24 cellular contexts compared by ENCODE assay signal in genomic region chr9:89926167-89926566, GRCh38.
"Had no signal": no experiment of that assay in that cellular context is flagged by ENCODE, and none has a peak within 500 bp of the region (broad histone marks: within the 10 kb centered on the region; RNA-seq: fewer than 3 reads in every experiment).

No MANE protein-coding gene starts in this region.

- H3K36me3 Mint-ChIP-seq: immature natural killer cell, memory B cell, natural killer cell, type B pancreatic cell had no signal

- H3K27me3 Mint-ChIP-seq: type B pancreatic cell had no signal

- H3K27me3 ChIP-seq: dorsolateral prefrontal cortex, gastrocnemius medialis, heart left ventricle had no signal

- H3K27ac Mint-ChIP-seq: immature natural killer cell, memory B cell, natural killer cell, type B pancreatic cell had no signal

- H3K4me3 Mint-ChIP-seq: immature natural killer cell; memory B cell; natural killer cell; stimulated activated naive CD8-positive, alpha-beta T cell treated with anti-CD3 and anti-CD28 coated beads, Interleukin-15, amount 100 ng/mL, for 72 hours; type B pancreatic cell had no signal

- H3K9me3 Mint-ChIP-seq: memory B cell; natural killer cell; stimulated activated naive CD8-positive, alpha-beta T cell treated with anti-CD3 and anti-CD28 coated beads, Interleukin-15, amount 100 ng/mL, for 72 hours; type B pancreatic cell had no signal

- H3K27ac ChIP-seq: dorsolateral prefrontal cortex, gastrocnemius medialis, heart left ventricle, thyroid gland had no signal

- DNase-seq: effector CD4-positive, alpha-beta T cell; foreskin fibroblast; gastrocnemius medialis; heart left ventricle; hypothalamus; immature natural killer cell; kidney glomerular epithelial cell; left colon; natural killer cell; nucleus accumbens; retina; stimulated activated CD4-positive, alpha-beta T cell treated with anti-CD3 and anti-CD28 coated beads, Interleukin-12 subunit alpha, Interleukin-12 subunit beta, amount 100 ng/mL, for 4 hours; stimulated activated CD4-positive, alpha-beta T cell treated with anti-CD3 and anti-CD28 coated beads, Interleukin-1b, Interleukin-23, amount 100 ng/mL, for 48 hours; stimulated activated CD4-positive, alpha-beta T cell treated with anti-CD3 and anti-CD28 coated beads, Interleukin-4, amount 100 ng/mL, for 1 hour; stimulated activated CD8-positive, alpha-beta memory T cell treated with anti-CD3 and anti-CD28 coated beads, Interleukin-4, amount 100 ng/mL, for 48 hours; stimulated activated naive CD4-positive, alpha-beta T cell; stimulated activated naive CD8-positive, alpha-beta T cell treated with anti-CD3 and anti-CD28 coated beads, Interleukin-15, amount 100 ng/mL, for 72 hours; thyroid gland had no signal

- ATAC-seq: gastrocnemius medialis; heart left ventricle; natural killer cell; sciatic nerve; stimulated activated naive CD8-positive, alpha-beta T cell treated with anti-CD3 and anti-CD28 coated beads, Interleukin-15, amount 100 ng/mL, for 72 hours had no signal

- H3K36me3 ChIP-seq: gastrocnemius medialis, heart left ventricle, thyroid gland had no signal

- H3K4me3 ChIP-seq: dorsolateral prefrontal cortex, gastrocnemius medialis, heart left ventricle, lung, smooth muscle cell, thyroid gland had no signal

- H3K9me3 ChIP-seq: gastrocnemius medialis, heart left ventricle, thyroid gland had no signal
